In genomic region chr10:46020871-46021553, GRCh38 we compare ENCODE assay signal across 10 cellular contexts. TPM values are rescaled to one million over a fixed set of nuclear protein-coding genes. Genes with fewer than 3 reads are reported as not detected.
DNase-seq lines count a peak whose midpoint lies in the region; ATAC-seq and TF ChIP-seq lines count a peak whose summit lies in the region.
"Had no signal": no experiment of that assay in that cellular context is flagged by ENCODE, and none has a peak within 500 bp of the region (broad histone marks: within the 10 kb centered on the region; RNA-seq: fewer than 3 reads in every experiment).

No MANE protein-coding gene starts in this region.

- TF ChIP-seq CTCF in CD8-positive, alpha-beta T cell (IDR thresholded peaks at IDR 0.05): no peak
- no peak for TF ChIP-seq CTCF in NB4 (IDR thresholded peaks at IDR 0.05; ENCODE audit: low read depth, low read length)

- H2BK120ac ChIP-seq in trophoblast cell (ENCODE audit: insufficient read depth, low read length, poor library complexity): no peak overlapping the region

- H3K79me2 ChIP-seq in trophoblast cell (ENCODE audit: control insufficient read depth, insufficient read depth, low read length, poor library complexity): peaks cover 12% of the 10 kb centered on the region

- H3K18ac ChIP-seq in trophoblast cell (ENCODE audit: low read length): no peak overlapping the region

- H3K23ac ChIP-seq in trophoblast cell (ENCODE audit: low read length): no peak overlapping the region

- peak overlapping the region; percentile 38 for H3K4me3 Mint-ChIP-seq in CD8-positive, alpha-beta T cell
- peak overlapping the region; percentile 86 for H3K4me3 Mint-ChIP-seq in dendritic cell treated with granulocyte-macrophage colony-stimulating factor and Interleukin-4, amounts not matched to agents 40 ng/mL and 50 ng/mL, for 4 days

- peaks cover 26% of the 10 kb centered on the region for H3K36me3 Mint-ChIP-seq in CD8-positive, alpha-beta T cell
- peaks cover 29% of the 10 kb centered on the region for H3K36me3 Mint-ChIP-seq in dendritic cell treated with granulocyte-macrophage colony-stimulating factor and Interleukin-4, amounts not matched to agents 40 ng/mL and 50 ng/mL, for 4 days (ENCODE audit: low read depth)

- no peak overlapping the region for H3K9ac ChIP-seq in trophoblast cell (ENCODE audit: low read length)

- no peak overlapping the region for H4K91ac ChIP-seq in trophoblast cell (ENCODE audit: low read depth, low read length)

- H3K4me3 ChIP-seq in CD8-positive, alpha-beta T cell (ENCODE audit: low read depth, low read length): no peak overlapping the region
- H3K4me3 ChIP-seq in NB4 (ENCODE audit: low read depth, low read length) (peak overlapping the region; percentile 19), trophoblast cell (ENCODE audit: low read depth, low read length) (no peak overlapping the region)

- H2BK5ac ChIP-seq in trophoblast cell (ENCODE audit: low read depth, low read length, poor library complexity): no peak overlapping the region

- H4K12ac ChIP-seq in trophoblast cell (ENCODE audit: low read depth, low read length): no peak overlapping the region

- H3K4ac ChIP-seq in trophoblast cell (ENCODE audit: low read depth, low read length): peak overlapping the region; percentile 70

- no peak for TF ChIP-seq POLR2A in NB4 (IDR thresholded peaks at IDR 0.05; ENCODE audit: extremely low read depth, insufficient read length)

- no peaks in the 10 kb centered on the region for H3K27me3 ChIP-seq in CD8-positive, alpha-beta T cell (ENCODE audit: insufficient read depth, low read length)
- H3K27me3 ChIP-seq in trophoblast cell (ENCODE audit: insufficient read depth, low read length): no peaks in the 10 kb centered on the region

- no peak for DNase-seq in CD8-positive, alpha-beta T cell
- peak; percentile 93 for DNase-seq in NB4 (ENCODE audit: low read depth)
- peak in 1 of 2 donors; percentile 68 for DNase-seq in trophoblast cell
- no peak for DNase-seq in DMS 273 treated with DMSO at 0.1 percent for 48 hours (lab: John Stamatoyannopoulos, UW)
- no peak for DNase-seq in NCI-H510A (lab: John Stamatoyannopoulos, UW)
- DNase-seq in GM19240 (ENCODE audit: insufficient read length, low spot score): no peak
- no peak for DNase-seq in RPMI8226
- DNase-seq: activated CD8-positive, alpha-beta memory T cell treated with anti-CD3 and anti-CD28 coated beads for 24 hours; GDM1 had no signal

- H3K4me2 ChIP-seq in trophoblast cell (ENCODE audit: low read length): no peak overlapping the region

- POLR2A ChIA-PET in CD8-positive, alpha-beta T cell (lab: Charles Lee): interaction anchor here (1.0 kb wide), 1 partner anchor 12 kb away, joined by 3 read pairs; no protein-coding TSS in a partner anchor

- H3K27ac Mint-ChIP-seq in CD8-positive, alpha-beta T cell: peak overlapping the region; percentile 71
- H3K27ac Mint-ChIP-seq in dendritic cell treated with granulocyte-macrophage colony-stimulating factor and Interleukin-4, amounts not matched to agents 40 ng/mL and 50 ng/mL, for 4 days: peak overlapping the region; percentile 94

- no peaks in the 10 kb centered on the region for H3K9me3 ChIP-seq in CD8-positive, alpha-beta T cell (ENCODE audit: low read length)
- no peaks in the 10 kb centered on the region for H3K9me3 ChIP-seq in trophoblast cell (ENCODE audit: insufficient read depth, low read depth, low read length)

- H3K36me3 ChIP-seq in CD8-positive, alpha-beta T cell (ENCODE audit: insufficient read depth, low read length): peaks cover 5% of the 10 kb centered on the region
- H3K36me3 ChIP-seq in trophoblast cell (ENCODE audit: control insufficient read depth in 1 of 2, insufficient read depth in 2 of 2, low read length in 2 of 2): peaks cover 6 to 9% of the 10 kb centered on the region in 2 experiments

- no peak overlapping the region for H3K14ac ChIP-seq in trophoblast cell (ENCODE audit: low read length)

- H3K27me3 Mint-ChIP-seq in CD8-positive, alpha-beta T cell (ENCODE audit: low read depth): no peaks in the 10 kb centered on the region
- no peaks in the 10 kb centered on the region for H3K27me3 Mint-ChIP-seq in dendritic cell treated with granulocyte-macrophage colony-stimulating factor and Interleukin-4, amounts not matched to agents 40 ng/mL and 50 ng/mL, for 4 days

- no peak overlapping the region for H3K27ac ChIP-seq in CD8-positive, alpha-beta T cell (ENCODE audit: low read depth, low read length)
- H3K27ac ChIP-seq in trophoblast cell (ENCODE audit: low read depth, low read length): no peak overlapping the region

- H3K9me3 Mint-ChIP-seq in CD8-positive, alpha-beta T cell: no peaks in the 10 kb centered on the region
- no peaks in the 10 kb centered on the region for H3K9me3 Mint-ChIP-seq in dendritic cell treated with granulocyte-macrophage colony-stimulating factor and Interleukin-4, amounts not matched to agents 40 ng/mL and 50 ng/mL, for 4 days

- H3K4me1 ChIP-seq in CD8-positive, alpha-beta T cell (ENCODE audit: insufficient read depth, low read length): peaks cover 64% of the 10 kb centered on the region
- H3K4me1 ChIP-seq in trophoblast cell (ENCODE audit: control insufficient read depth in 1 of 2, insufficient read depth in 2 of 2, low read length in 2 of 2): peaks cover 0 to 3% of the 10 kb centered on the region in 2 experiments

- H2AFZ ChIP-seq in trophoblast cell (ENCODE audit: insufficient read depth, low read length, poor library complexity): no peak overlapping the region

- ATAC-seq in CD8-positive, alpha-beta T cell: no peak

- WGBS in trophoblast cell (ENCODE audit: extremely low coverage, insufficient coverage, insufficient read length): no CpG with 5 or more reads among the region's 2 CpGs

- no peak overlapping the region for H2AK5ac ChIP-seq in trophoblast cell (ENCODE audit: low read length)

- peaks cover 2% of the 10 kb centered on the region for H3K79me1 ChIP-seq in trophoblast cell (ENCODE audit: low read length)

- peaks cover 86% of the 10 kb centered on the region for H3K4me1 Mint-ChIP-seq in CD8-positive, alpha-beta T cell (ENCODE audit: low read depth)
- peaks cover 82% of the 10 kb centered on the region for H3K4me1 Mint-ChIP-seq in dendritic cell treated with granulocyte-macrophage colony-stimulating factor and Interleukin-4, amounts not matched to agents 40 ng/mL and 50 ng/mL, for 4 days (ENCODE audit: low read depth)

- CTCF ChIA-PET in CD8-positive, alpha-beta T cell (lab: Charles Lee): interaction anchor here (0.5 to 6.0 kb wide), 3 partner anchors 7 to 1155 kb away, joined by 3 to 40 read pairs (median 3); no protein-coding TSS in a partner anchor

- no peak overlapping the region for H4K8ac ChIP-seq in trophoblast cell (ENCODE audit: low read depth, low read length)

- no peak overlapping the region for H2BK12ac ChIP-seq in trophoblast cell (ENCODE audit: low read length)

- intact Hi-C loops in CD8-positive, alpha-beta T cell (cut with DNase I, micrococcal nuclease): loop anchor here (10.0 kb wide), 2 partner anchors 606 to 786 kb away; no protein-coding TSS in a partner anchor
- intact Hi-C loops in dendritic cell treated with granulocyte-macrophage colony-stimulating factor and Interleukin-4, amounts not matched to agents 40 ng/mL and 50 ng/mL, for 4 days (cut with micrococcal nuclease): no loop called here

RNA-seq across cellular contexts. Expression of gene NCOA4, which starts 9.4 kb away (rescaled TPM):
- total RNA-seq in CD8-positive, alpha-beta T cell: 10 to 100 TPM; 47.4 to 51.5 TPM
- 187 and 194 TPM in 2 replicates for polyA plus RNA-seq in trophoblast cell (2013)

RNA-seq across cellular contexts. Expression of gene MSMB, which starts 25.1 kb away (rescaled TPM):
- not detected for total RNA-seq in CD8-positive, alpha-beta T cell
- 0.64 and 1.1 TPM in 2 replicates for polyA plus RNA-seq in trophoblast cell (2013)

RNA-seq across cellular contexts. Expression of gene TIMM23, which starts 48.7 kb away (rescaled TPM):
- 10 to 100 TPM; 46.5 to 46.8 TPM for total RNA-seq in CD8-positive, alpha-beta T cell
- 84.3 TPM in 2 replicates for polyA plus RNA-seq in trophoblast cell (2013)
